ENCODE assay signal across 32 cellular contexts in the genomic region with DNA sequence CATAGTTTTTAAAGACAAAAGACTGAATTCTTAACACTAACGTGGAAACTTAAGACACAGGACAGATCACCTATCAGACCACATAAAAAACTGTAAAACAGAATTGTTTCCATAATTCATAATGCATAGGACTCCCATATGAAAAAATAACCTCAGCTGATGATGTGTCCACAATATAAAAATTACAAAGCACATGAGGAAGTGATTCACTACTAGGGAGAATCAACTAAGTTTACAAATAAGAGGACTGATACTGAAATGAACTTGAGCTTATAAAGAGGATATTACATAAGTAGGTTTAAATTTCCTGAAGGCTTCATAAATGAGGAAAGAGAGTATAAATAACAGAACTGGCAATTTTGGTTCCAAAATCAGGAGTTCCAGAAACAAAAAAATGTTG.
"Had no signal": no experiment of that assay in that cellular context is flagged by ENCODE, and none has a peak within 500 bp of the region (broad histone marks: within the 10 kb centered on the region; RNA-seq: fewer than 3 reads in every experiment).

No MANE protein-coding gene starts in this region.

- H3K27ac ChIP-seq: ascending aorta, VCaP had no signal

- H3K27ac Mint-ChIP-seq: activated B cell treated with CpG ODN at 0.5 μM for 24 hours; activated CD4-positive, alpha-beta memory T cell treated with anti-CD3 and anti-CD28 coated beads, Interleukin-2, amount 10 ng/mL, durations not matched to agents 7 days and 5 days; activated CD4-positive, alpha-beta T cell treated with anti-CD3 and anti-CD28 coated beads, Interleukin-2, amount 10 ng/mL, durations not matched to agents 7 days and 5 days; activated CD8-positive, alpha-beta memory T cell treated with anti-CD3 and anti-CD28 coated beads, Interleukin-2, amount 10 ng/mL, durations not matched to agents 7 days and 5 days; activated CD8-positive, alpha-beta T cell treated with anti-CD3 and anti-CD28 coated beads, Interleukin-2, amount 10 ng/mL, durations not matched to agents 7 days and 5 days; activated naive CD4-positive, alpha-beta T cell treated with anti-CD3 and anti-CD28 coated beads, Interleukin-2, amount 10 ng/mL, durations not matched to agents 7 days and 5 days; activated naive CD4-positive, alpha-beta T cell treated with anti-CD3 and anti-CD28 coated beads, Interleukin-2, amount 50 U/mL, for 24 hours; activated naive CD8-positive, alpha-beta T cell; activated naive CD8-positive, alpha-beta T cell treated with anti-CD3 and anti-CD28 coated beads, Interleukin-2, amount 10 ng/mL, durations not matched to agents 7 days and 5 days; activated naive CD8-positive, alpha-beta T cell treated with anti-CD3 and anti-CD28 coated beads, Interleukin-2, amount 50 U/mL, for 24 hours; activated T-cell treated with anti-CD3 and anti-CD28 coated beads, Interleukin-2, amount 50 U/mL, for 24 hours; activated T-helper 2 cell treated with anti-CD3 and anti-CD28 coated beads, Interferon-gamma antibody, Interleukin-2, Interleukin-4, amounts not matched to agents 10 μg/mL and 5 μg/mL and 100 μg/mL, durations not matched to agents 14 hours and 24 hours and 36 hours; brain; T-helper 1 cell treated with Interleukin-12 subunit alpha and Interleukin-12 subunit beta and Interleukin-4 antibody, amounts not matched to agents 30 μg/mL and 1 μg/mL, for 36 hours; T-helper 2 cell treated with Interferon-gamma antibody and Interleukin-4, amounts not matched to agents 5 μg/mL and 100 μg/mL, for 36 hours had no signal

- DNase-seq: activated B cell treated with CpG ODN at 0.5 μM for 24 hours; activated CD4-positive, alpha-beta memory T cell treated with anti-CD3 and anti-CD28 coated beads, Interleukin-2, amount 10 ng/mL, durations not matched to agents 7 days and 5 days; activated CD4-positive, alpha-beta T cell treated with anti-CD3 and anti-CD28 coated beads for 48 hours; activated CD4-positive, alpha-beta T cell treated with anti-CD3 and anti-CD28 coated beads, Interleukin-2, amount 10 ng/mL, durations not matched to agents 7 days and 5 days; activated CD4-positive, alpha-beta T cell treated with anti-CD3 and anti-CD28 coated beads, Interleukin-2, amount 50 U/mL, for 48 hours; activated CD4-positive, CD25-positive, alpha-beta regulatory T cell treated with anti-CD3 and anti-CD28 coated beads, Interleukin-2, amount 50 U/mL, for 72 hours; activated CD8-positive, alpha-beta memory T cell treated with anti-CD3 and anti-CD28 coated beads for 24 hours; activated CD8-positive, alpha-beta memory T cell treated with anti-CD3 and anti-CD28 coated beads, Interleukin-2, amount 10 ng/mL, durations not matched to agents 7 days and 5 days; activated CD8-positive, alpha-beta memory T cell treated with anti-CD3 and anti-CD28 coated beads, Interleukin-2, amount 50 U/mL, for 48 hours; activated CD8-positive, alpha-beta T cell treated with anti-CD3 and anti-CD28 coated beads, Interleukin-2, amount 10 ng/mL, durations not matched to agents 7 days and 5 days; activated effector memory CD4-positive, alpha-beta T cell treated with Interleukin-2 at 50 U/mL for 16 hours; activated gamma-delta T cell; activated naive CD4-positive, alpha-beta T cell treated with anti-CD3 and anti-CD28 coated beads, Interleukin-2, amount 10 ng/mL, durations not matched to agents 7 days and 5 days; activated naive CD4-positive, alpha-beta T cell treated with Interleukin-2 at 50 U/mL for 16 hours; activated naive CD8-positive, alpha-beta T cell treated with anti-CD3 and anti-CD28 coated beads, Interleukin-2, amount 10 ng/mL, durations not matched to agents 7 days and 5 days; activated naive CD8-positive, alpha-beta T cell treated with anti-CD3 and anti-CD28 coated beads, Interleukin-2, amount 50 U/mL, for 24 hours; activated T-cell treated with anti-CD3 and anti-CD28 coated beads, Interleukin-2, amount 50 U/mL, for 24 hours; activated T-cell treated with anti-CD3 and anti-CD28 coated beads, Interleukin-2, amount 50 U/mL, for 48 hours; amygdala; anterior cingulate cortex; central memory CD4-positive, alpha-beta T cell; T-helper 1 cell; T-helper 2 cell; T-helper 9 cell had no signal

- H3K4me3 ChIP-seq: ascending aorta had no signal

- H3K36me3 Mint-ChIP-seq: activated CD8-positive, alpha-beta memory T cell treated with anti-CD3 and anti-CD28 coated beads, Interleukin-2, amount 10 ng/mL, durations not matched to agents 7 days and 5 days; activated naive CD4-positive, alpha-beta T cell treated with anti-CD3 and anti-CD28 coated beads, Interleukin-2, amount 10 ng/mL, durations not matched to agents 7 days and 5 days; activated naive CD4-positive, alpha-beta T cell treated with anti-CD3 and anti-CD28 coated beads, Interleukin-2, amount 50 U/mL, for 24 hours; activated naive CD8-positive, alpha-beta T cell; activated naive CD8-positive, alpha-beta T cell treated with anti-CD3 and anti-CD28 coated beads, Interleukin-2, amount 10 ng/mL, durations not matched to agents 7 days and 5 days; brain had no signal

- H3K27me3 Mint-ChIP-seq: activated CD8-positive, alpha-beta memory T cell treated with anti-CD3 and anti-CD28 coated beads, Interleukin-2, amount 10 ng/mL, durations not matched to agents 7 days and 5 days; activated naive CD4-positive, alpha-beta T cell treated with anti-CD3 and anti-CD28 coated beads, Interleukin-2, amount 10 ng/mL, durations not matched to agents 7 days and 5 days had no signal

- H3K9me3 Mint-ChIP-seq: activated B cell treated with CpG ODN at 0.5 μM for 24 hours; activated CD4-positive, alpha-beta memory T cell treated with anti-CD3 and anti-CD28 coated beads, Interleukin-2, amount 10 ng/mL, durations not matched to agents 7 days and 5 days; activated CD4-positive, alpha-beta T cell treated with anti-CD3 and anti-CD28 coated beads, Interleukin-2, amount 10 ng/mL, durations not matched to agents 7 days and 5 days; activated naive CD4-positive, alpha-beta T cell treated with anti-CD3 and anti-CD28 coated beads, Interleukin-2, amount 10 ng/mL, durations not matched to agents 7 days and 5 days; activated naive CD4-positive, alpha-beta T cell treated with anti-CD3 and anti-CD28 coated beads, Interleukin-2, amount 50 U/mL, for 24 hours; activated naive CD8-positive, alpha-beta T cell treated with anti-CD3 and anti-CD28 coated beads, Interleukin-2, amount 10 ng/mL, durations not matched to agents 7 days and 5 days; activated naive CD8-positive, alpha-beta T cell treated with anti-CD3 and anti-CD28 coated beads, Interleukin-2, amount 50 U/mL, for 24 hours; activated T-cell treated with anti-CD3 and anti-CD28 coated beads, Interleukin-2, amount 50 U/mL, for 24 hours; activated T-helper 2 cell treated with anti-CD3 and anti-CD28 coated beads, Interferon-gamma antibody, Interleukin-2, Interleukin-4, amounts not matched to agents 10 μg/mL and 5 μg/mL and 100 μg/mL, durations not matched to agents 14 hours and 24 hours and 36 hours; T-helper 1 cell treated with Interleukin-12 subunit alpha and Interleukin-12 subunit beta and Interleukin-4 antibody, amounts not matched to agents 30 μg/mL and 1 μg/mL, for 36 hours; T-helper 2 cell treated with Interferon-gamma antibody and Interleukin-4, amounts not matched to agents 5 μg/mL and 100 μg/mL, for 36 hours had no signal

- H3K27me3 ChIP-seq: ascending aorta had no signal

- H3K36me3 ChIP-seq: ascending aorta had no signal

- H3K4me3 Mint-ChIP-seq: activated B cell treated with CpG ODN at 0.5 μM for 24 hours; activated CD4-positive, alpha-beta memory T cell treated with anti-CD3 and anti-CD28 coated beads, Interleukin-2, amount 10 ng/mL, durations not matched to agents 7 days and 5 days; activated CD4-positive, alpha-beta T cell treated with anti-CD3 and anti-CD28 coated beads, Interleukin-2, amount 10 ng/mL, durations not matched to agents 7 days and 5 days; activated CD8-positive, alpha-beta memory T cell treated with anti-CD3 and anti-CD28 coated beads, Interleukin-2, amount 10 ng/mL, durations not matched to agents 7 days and 5 days; activated CD8-positive, alpha-beta T cell treated with anti-CD3 and anti-CD28 coated beads, Interleukin-2, amount 10 ng/mL, durations not matched to agents 7 days and 5 days; activated naive CD4-positive, alpha-beta T cell treated with anti-CD3 and anti-CD28 coated beads, Interleukin-2, amount 10 ng/mL, durations not matched to agents 7 days and 5 days; activated naive CD4-positive, alpha-beta T cell treated with anti-CD3 and anti-CD28 coated beads, Interleukin-2, amount 50 U/mL, for 24 hours; activated naive CD8-positive, alpha-beta T cell; activated naive CD8-positive, alpha-beta T cell treated with anti-CD3 and anti-CD28 coated beads, Interleukin-2, amount 10 ng/mL, durations not matched to agents 7 days and 5 days; activated naive CD8-positive, alpha-beta T cell treated with anti-CD3 and anti-CD28 coated beads, Interleukin-2, amount 50 U/mL, for 24 hours; activated T-cell treated with anti-CD3 and anti-CD28 coated beads, Interleukin-2, amount 50 U/mL, for 24 hours; brain; T-helper 1 cell treated with Interleukin-12 subunit alpha and Interleukin-12 subunit beta and Interleukin-4 antibody, amounts not matched to agents 30 μg/mL and 1 μg/mL, for 36 hours; T-helper 2 cell treated with Interferon-gamma antibody and Interleukin-4, amounts not matched to agents 5 μg/mL and 100 μg/mL, for 36 hours had no signal

- H3K9me3 ChIP-seq: ascending aorta had no signal

- ATAC-seq: activated CD8-positive, alpha-beta memory T cell treated with anti-CD3 and anti-CD28 coated beads, Interleukin-2, amount 10 ng/mL, durations not matched to agents 7 days and 5 days; activated CD8-positive, alpha-beta T cell treated with anti-CD3 and anti-CD28 coated beads, Interleukin-2, amount 10 ng/mL, durations not matched to agents 7 days and 5 days; activated naive CD8-positive, alpha-beta T cell treated with anti-CD3 and anti-CD28 coated beads, Interleukin-2, amount 50 U/mL, for 24 hours had no signal

- H3K4me1 Mint-ChIP-seq: activated B cell treated with CpG ODN at 0.5 μM for 24 hours; activated CD4-positive, alpha-beta memory T cell treated with anti-CD3 and anti-CD28 coated beads, Interleukin-2, amount 10 ng/mL, durations not matched to agents 7 days and 5 days; activated CD4-positive, alpha-beta T cell treated with anti-CD3 and anti-CD28 coated beads, Interleukin-2, amount 10 ng/mL, durations not matched to agents 7 days and 5 days; activated CD8-positive, alpha-beta memory T cell treated with anti-CD3 and anti-CD28 coated beads, Interleukin-2, amount 10 ng/mL, durations not matched to agents 7 days and 5 days; activated naive CD4-positive, alpha-beta T cell treated with anti-CD3 and anti-CD28 coated beads, Interleukin-2, amount 10 ng/mL, durations not matched to agents 7 days and 5 days; activated naive CD4-positive, alpha-beta T cell treated with anti-CD3 and anti-CD28 coated beads, Interleukin-2, amount 50 U/mL, for 24 hours; activated naive CD8-positive, alpha-beta T cell treated with anti-CD3 and anti-CD28 coated beads, Interleukin-2, amount 10 ng/mL, durations not matched to agents 7 days and 5 days; activated naive CD8-positive, alpha-beta T cell treated with anti-CD3 and anti-CD28 coated beads, Interleukin-2, amount 50 U/mL, for 24 hours; brain had no signal

- H3K4me1 ChIP-seq: ascending aorta had no signal
